In the genomic region with DNA sequence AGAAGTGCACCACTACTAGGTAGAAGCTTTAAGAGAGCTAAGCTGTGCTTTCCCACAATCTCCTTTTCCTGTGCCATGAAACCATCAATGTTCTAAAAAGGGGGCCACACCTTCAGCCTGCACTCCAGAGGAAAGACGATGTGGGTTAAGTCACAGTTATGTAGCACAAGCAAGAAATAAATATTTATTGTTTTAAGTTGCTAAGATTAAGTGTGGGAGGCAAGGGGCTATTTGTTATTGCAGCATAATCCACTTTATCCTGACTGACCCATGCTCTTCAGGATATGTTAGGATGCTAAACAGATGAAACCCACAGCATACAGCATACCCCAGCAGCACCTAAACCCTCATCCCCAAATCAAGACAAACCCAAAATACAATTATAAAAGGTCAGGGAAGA, we compare ENCODE assay signal across 11 cellular contexts.
"Had no signal": no experiment of that assay in that cellular context is flagged by ENCODE, and none has a peak within 500 bp of the region (broad histone marks: within the 10 kb centered on the region; RNA-seq: fewer than 3 reads in every experiment).

No MANE protein-coding gene starts in this region.

- H2AFZ ChIP-seq: GM23248, GM23338 had no signal

- H3K4me3 ChIP-seq: GM23248, GM23338, HAP-1 had no signal

- FAIRE-seq: H1, H54 had no signal

- H3K4me2 ChIP-seq: GM23338 had no signal

- H3K9ac ChIP-seq: GM23248 had no signal

- DNase-seq: GM23248, GOT3, H7, H9, HCEC 1CT, HFFc6 had no signal

- H3K4me1 ChIP-seq: HAP-1 had no signal

- H3K9me3 ChIP-seq: HAP-1 had no signal

- ATAC-seq: GM23338, HCT116 had no signal

- H3K27ac ChIP-seq: GM23248 had no signal

- H3K36me3 ChIP-seq: HAP-1 had no signal
